1 cellular context compared by ENCODE assay signal in the genomic region with DNA sequence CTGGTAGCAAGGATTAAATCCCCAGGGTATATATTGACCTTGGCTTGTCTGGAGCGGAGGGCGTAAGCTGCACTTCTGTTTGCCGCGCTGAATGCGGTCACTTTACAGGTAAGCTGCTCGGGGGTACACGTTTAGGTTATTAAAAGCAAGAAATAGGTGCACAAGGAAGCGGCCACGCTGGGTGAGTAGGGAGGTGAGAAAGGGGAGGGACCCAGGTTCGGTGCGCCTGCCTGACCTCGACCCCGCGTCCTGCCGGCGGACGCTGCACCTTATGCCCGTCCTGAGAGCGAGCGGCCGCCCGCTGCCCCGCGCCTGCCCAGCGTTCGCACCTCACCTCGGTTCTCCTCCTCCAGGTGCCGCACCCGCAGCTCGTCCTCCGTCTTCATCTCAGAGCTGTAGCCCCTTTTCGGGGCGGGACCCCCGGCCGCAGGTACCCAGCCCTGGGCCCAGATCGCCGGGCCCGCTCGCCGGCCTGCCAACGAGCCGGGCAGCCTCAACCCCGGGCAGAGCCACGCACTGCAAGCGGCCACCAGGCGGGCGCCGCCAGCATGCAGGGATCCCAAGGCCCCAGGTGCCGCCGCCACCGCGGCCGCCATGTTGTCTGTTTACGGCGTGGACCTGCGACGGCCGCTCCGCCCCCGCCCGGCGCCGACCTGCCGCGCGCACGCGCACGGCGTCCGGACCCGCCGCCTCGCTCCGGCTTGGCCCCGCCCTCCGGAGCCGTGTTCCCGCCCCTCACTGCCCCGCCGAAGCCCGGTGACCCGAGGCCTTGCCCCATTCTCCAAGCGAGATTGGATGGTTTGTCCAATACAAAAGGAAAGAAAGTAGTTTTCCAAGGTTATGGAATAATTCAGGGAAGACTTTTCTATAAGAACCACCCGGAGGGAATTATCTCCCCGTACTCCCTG.
TF ChIP-seq lines count a peak whose summit lies in the region.

A gene with protein sequence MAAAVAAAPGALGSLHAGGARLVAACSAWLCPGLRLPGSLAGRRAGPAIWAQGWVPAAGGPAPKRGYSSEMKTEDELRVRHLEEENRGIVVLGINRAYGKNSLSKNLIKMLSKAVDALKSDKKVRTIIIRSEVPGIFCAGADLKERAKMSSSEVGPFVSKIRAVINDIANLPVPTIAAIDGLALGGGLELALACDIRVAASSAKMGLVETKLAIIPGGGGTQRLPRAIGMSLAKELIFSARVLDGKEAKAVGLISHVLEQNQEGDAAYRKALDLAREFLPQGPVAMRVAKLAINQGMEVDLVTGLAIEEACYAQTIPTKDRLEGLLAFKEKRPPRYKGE (minus strand): TSS at position 625 of the 908 bp plus-strand sequence. CDS start 29 bp downstream, at position 596.

TF ChIP-seq in HepG2, 621 proteins besides CTCF, POLR2A, EP300 and RAD21 (continued from another document):
- TF ChIP-seq, protein P1, sequence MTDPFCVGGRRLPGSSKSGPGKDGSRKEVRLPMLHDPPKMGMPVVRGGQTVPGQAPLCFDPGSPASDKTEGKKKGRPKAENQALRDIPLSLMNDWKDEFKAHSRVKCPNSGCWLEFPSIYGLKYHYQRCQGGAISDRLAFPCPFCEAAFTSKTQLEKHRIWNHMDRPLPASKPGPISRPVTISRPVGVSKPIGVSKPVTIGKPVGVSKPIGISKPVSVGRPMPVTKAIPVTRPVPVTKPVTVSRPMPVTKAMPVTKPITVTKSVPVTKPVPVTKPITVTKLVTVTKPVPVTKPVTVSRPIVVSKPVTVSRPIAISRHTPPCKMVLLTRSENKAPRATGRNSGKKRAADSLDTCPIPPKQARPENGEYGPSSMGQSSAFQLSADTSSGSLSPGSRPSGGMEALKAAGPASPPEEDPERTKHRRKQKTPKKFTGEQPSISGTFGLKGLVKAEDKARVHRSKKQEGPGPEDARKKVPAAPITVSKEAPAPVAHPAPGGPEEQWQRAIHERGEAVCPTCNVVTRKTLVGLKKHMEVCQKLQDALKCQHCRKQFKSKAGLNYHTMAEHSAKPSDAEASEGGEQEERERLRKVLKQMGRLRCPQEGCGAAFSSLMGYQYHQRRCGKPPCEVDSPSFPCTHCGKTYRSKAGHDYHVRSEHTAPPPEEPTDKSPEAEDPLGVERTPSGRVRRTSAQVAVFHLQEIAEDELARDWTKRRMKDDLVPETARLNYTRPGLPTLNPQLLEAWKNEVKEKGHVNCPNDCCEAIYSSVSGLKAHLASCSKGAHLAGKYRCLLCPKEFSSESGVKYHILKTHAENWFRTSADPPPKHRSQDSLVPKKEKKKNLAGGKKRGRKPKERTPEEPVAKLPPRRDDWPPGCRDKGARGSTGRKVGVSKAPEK (CRISPR knock-in tag; IDR thresholded peaks at IDR 0.05; ENCODE audit: borderline replicate concordance) = no peak
- TF ChIP-seq ZNF557 (CRISPR knock-in tag; IDR thresholded peaks at IDR 0.05) (no peak), SP140L (CRISPR knock-in tag; IDR thresholded peaks at IDR 0.05; ENCODE audit: borderline replicate concordance) (no peak), ZNF496 (CRISPR knock-in tag; IDR thresholded peaks at IDR 0.05; ENCODE audit: insufficient replicate concordance) (no peak), FOSL1 (CRISPR knock-in tag; IDR thresholded peaks at IDR 0.05; ENCODE audit: borderline replicate concordance) (no peak), ZNF333 (CRISPR knock-in tag; IDR thresholded peaks at IDR 0.05; ENCODE audit: borderline replicate concordance) (peak; percentile 54; the same call in 1 of the 2 replicates), ISL2 (CRISPR knock-in tag; IDR thresholded peaks at IDR 0.05) (no peak; the same call in none of the 2 replicates)
- TF ChIP-seq, protein P2, sequence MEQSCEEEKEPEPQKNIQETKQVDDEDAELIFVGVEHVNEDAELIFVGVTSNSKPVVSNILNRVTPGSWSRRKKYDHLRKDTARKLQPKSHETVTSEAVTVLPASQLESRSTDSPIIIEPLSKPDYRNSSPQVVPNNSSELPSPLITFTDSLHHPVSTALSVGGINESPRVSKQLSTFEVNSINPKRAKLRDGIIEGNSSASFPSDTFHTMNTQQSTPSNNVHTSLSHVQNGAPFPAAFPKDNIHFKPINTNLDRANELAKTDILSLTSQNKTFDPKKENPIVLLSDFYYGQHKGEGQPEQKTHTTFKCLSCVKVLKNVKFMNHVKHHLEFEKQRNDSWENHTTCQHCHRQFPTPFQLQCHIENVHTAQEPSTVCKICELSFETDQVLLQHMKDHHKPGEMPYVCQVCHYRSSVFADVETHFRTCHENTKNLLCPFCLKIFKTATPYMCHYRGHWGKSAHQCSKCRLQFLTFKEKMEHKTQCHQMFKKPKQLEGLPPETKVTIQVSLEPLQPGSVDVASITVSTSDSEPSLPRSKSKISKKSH (CRISPR knock-in tag; IDR thresholded peaks at IDR 0.05; ENCODE audit: borderline replicate concordance) = no peak
